Comparison of ENCODE assay signal across 26 cellular contexts in the genomic region with DNA sequence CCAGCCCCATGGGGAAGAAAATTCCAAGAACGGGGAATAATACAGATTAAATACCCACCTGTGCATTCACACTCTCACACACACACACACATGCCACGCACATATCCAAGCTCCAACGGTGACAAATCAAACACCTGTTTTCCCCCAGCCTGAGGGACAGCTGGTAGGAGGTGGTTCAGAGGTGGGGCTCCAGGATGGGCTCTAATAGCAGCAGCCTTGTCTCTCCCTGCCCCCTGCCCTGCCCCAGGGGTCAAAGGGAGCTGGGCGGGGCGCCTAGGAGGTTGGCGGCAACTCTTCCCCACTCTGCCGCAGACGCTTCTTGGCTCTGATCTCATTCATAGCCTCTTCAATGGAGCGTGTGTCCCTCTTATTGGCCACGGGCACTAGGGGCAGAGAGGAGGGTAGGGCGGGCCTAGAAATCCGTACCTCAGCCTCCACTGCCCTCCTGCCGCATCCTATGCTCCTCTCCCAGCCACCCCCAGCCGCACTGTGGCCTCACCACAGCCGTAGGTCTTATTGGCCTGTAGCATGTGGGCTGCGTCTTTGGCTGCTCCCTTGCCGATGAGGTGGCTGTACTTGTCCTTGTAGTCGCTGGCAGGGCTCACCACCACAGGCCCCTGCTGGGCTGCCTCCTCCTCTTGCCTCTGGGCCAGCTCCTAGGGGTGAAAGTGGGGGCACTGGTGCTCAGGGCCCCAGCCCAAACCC. TPM values are rescaled to one million over a fixed set of nuclear protein-coding genes. Genes with fewer than 3 reads are reported as not detected.
A peak's percentile ranks its signal among the peaks of the same experiment; 100 is the strongest.
DNase-seq lines count a peak whose midpoint lies in the region; ATAC-seq and TF ChIP-seq lines count a peak whose summit lies in the region.
"Had no signal": no experiment of that assay in that cellular context is flagged by ENCODE, and none has a peak within 500 bp of the region (broad histone marks: within the 10 kb centered on the region; RNA-seq: fewer than 3 reads in every experiment).

No MANE protein-coding gene starts in this region.

- intact Hi-C loops in MCF 10A (cut with micrococcal nuclease) (no loop called here), breast epithelium (cut with DNase I; ENCODE audit: low total_unique reads) (no loop called here), left colon (cut with DNase I, micrococcal nuclease) (no loop called here), thyroid gland (cut with DNase I) (no loop called here)

- no peaks in the 10 kb centered on the region for H3K9me3 Mint-ChIP-seq in MCF 10A (ENCODE audit: unreplicated experiment)
- H3K9me3 Mint-ChIP-seq in stimulated activated memory B cell treated with anti-CD40 and anti-IgM and Interleukin-4, amounts not matched to agents 10 μg/mL and 1 μg/mL and 100 μg/mL, for 72 hours, result no peaks in the 10 kb centered on the region
- H3K9me3 Mint-ChIP-seq: activated naive CD4-positive, alpha-beta T cell treated with anti-CD3 and anti-CD28 coated beads, Interleukin-2, amount 10 ng/mL, durations not matched to agents 7 days and 5 days; activated T-cell treated with anti-CD3 and anti-CD28 coated beads, Interleukin-2, amount 50 U/mL, for 72 hours; central memory CD8-positive, alpha-beta T cell; T-helper 1 cell treated with Interleukin-12 subunit alpha and Interleukin-12 subunit beta and Interleukin-4 antibody, amounts not matched to agents 30 μg/mL and 1 μg/mL, for 36 hours had no signal

- H3K36me3 Mint-ChIP-seq in MCF 10A (ENCODE audit: insufficient read depth, unreplicated experiment), result peaks cover 29% of the 10 kb centered on the region
- H3K36me3 Mint-ChIP-seq in stimulated activated memory B cell treated with anti-CD40 and anti-IgM and Interleukin-4, amounts not matched to agents 10 μg/mL and 1 μg/mL and 100 μg/mL, for 72 hours, result peaks cover 44% of the 10 kb centered on the region

- TF ChIP-seq POLR2A in breast epithelium (IDR thresholded peaks at IDR 0.05) (no peak), thyroid gland (IDR thresholded peaks at IDR 0.05) (no peak)

- H3K27ac ChIP-seq in breast epithelium, result no peak overlapping the region
- H3K27ac ChIP-seq in SJCRH30, result peak overlapping the region; percentile 62
- H3K27ac ChIP-seq in thyroid gland, result no peak overlapping the region
- H3K27ac ChIP-seq: esophagus muscularis mucosa, lower lobe of right lung, spleen, upper lobe of right lung had no signal

- no peaks in the 10 kb centered on the region for H3K27me3 ChIP-seq in breast epithelium
- no peaks in the 10 kb centered on the region for H3K27me3 ChIP-seq in SJCRH30
- no peaks in the 10 kb centered on the region for H3K27me3 ChIP-seq in thyroid gland
- H3K27me3 ChIP-seq: BLaER1 treated with 17β-estradiol and CSF1 and Interleukin-3, amounts not matched to agents 10 nM and 100 nM; esophagus muscularis mucosa; spleen; upper lobe of right lung had no signal

- 92 to 94% methylated on average over 17 to 18 of the region's 18 CpGs for WGBS in thyroid gland, 2 donors

- no peaks in the 10 kb centered on the region for H3K4me1 Mint-ChIP-seq in MCF 10A (ENCODE audit: insufficient read depth, unreplicated experiment)
- H3K4me1 Mint-ChIP-seq in stimulated activated memory B cell treated with anti-CD40 and anti-IgM and Interleukin-4, amounts not matched to agents 10 μg/mL and 1 μg/mL and 100 μg/mL, for 72 hours, result peaks cover 12% of the 10 kb centered on the region

- ATAC-seq in left colon (peak; percentile 79), HG03342 (IDR thresholded peaks at IDR 0.05; ENCODE audit: unreplicated experiment) (no peak)
- ATAC-seq in stimulated activated memory B cell treated with anti-CD40 and anti-IgM and Interleukin-4, amounts not matched to agents 10 μg/mL and 1 μg/mL and 100 μg/mL, for 72 hours, result no peak
- ATAC-seq: activated CD4-positive, alpha-beta T cell treated with anti-CD3 and anti-CD28 coated beads for 36 hours; lower lobe of right lung; upper lobe of right lung had no signal

- DNase-seq in MCF 10A (ENCODE audit: unreplicated experiment), result no peak
- no peak for DNase-seq in breast epithelium (ENCODE audit: low spot score in 2 of 2)
- peak; percentile 53 to 67 for DNase-seq in SJCRH30
- no peak for DNase-seq in left colon
- no peak for DNase-seq in GM03348 (ENCODE audit: low spot score)
- no peak for DNase-seq in thyroid gland
- DNase-seq: ACHN; activated CD4-positive, alpha-beta T cell treated with anti-CD3 and anti-CD28 coated beads for 36 hours; activated naive CD4-positive, alpha-beta T cell treated with anti-CD3 and anti-CD28 coated beads, Interleukin-2, amount 10 ng/mL, durations not matched to agents 7 days and 5 days; activated T-cell treated with anti-CD3 and anti-CD28 coated beads, Interleukin-2, amount 50 U/mL, for 72 hours; aorta; HCEC 1CT; hypothalamus; islet precursor cell; lower lobe of right lung; NCI-H1694; NCI-H69; spleen; stimulated activated CD4-positive, alpha-beta T cell treated with anti-CD3 and anti-CD28 coated beads, Interleukin-4, amount 100 ng/mL, for 4 hours; upper lobe of right lung had no signal

- no peak overlapping the region for H3K4me3 ChIP-seq in breast epithelium
- no peak overlapping the region for H3K4me3 ChIP-seq in SJCRH30
- H3K4me3 ChIP-seq in thyroid gland (replicated peaks in 1 of 3), result no peak overlapping the region
- H3K4me3 ChIP-seq: BLaER1 treated with 17β-estradiol and CSF1 and Interleukin-3, amounts not matched to agents 10 nM and 100 nM; esophagus muscularis mucosa; lower lobe of right lung; spleen; upper lobe of right lung had no signal

- CTCF ChIA-PET in MCF 10A (lab: Yijun Ruan, JAX), result no interaction called here

- H3K27me3 Mint-ChIP-seq in MCF 10A (ENCODE audit: insufficient read depth, unreplicated experiment), result no peaks in the 10 kb centered on the region
- H3K27me3 Mint-ChIP-seq in stimulated activated memory B cell treated with anti-CD40 and anti-IgM and Interleukin-4, amounts not matched to agents 10 μg/mL and 1 μg/mL and 100 μg/mL, for 72 hours, result no peaks in the 10 kb centered on the region
- H3K27me3 Mint-ChIP-seq: activated CD4-positive, alpha-beta T cell treated with anti-CD3 and anti-CD28 coated beads for 36 hours; activated naive CD4-positive, alpha-beta T cell treated with anti-CD3 and anti-CD28 coated beads, Interleukin-2, amount 10 ng/mL, durations not matched to agents 7 days and 5 days; central memory CD8-positive, alpha-beta T cell had no signal

- H3K4me1 ChIP-seq in breast epithelium (no peaks in the 10 kb centered on the region), SJCRH30 (peaks cover 17% of the 10 kb centered on the region), thyroid gland (peaks cover 7 to 21% of the 10 kb centered on the region in 2 donors)
- H3K4me1 ChIP-seq: esophagus muscularis mucosa, lower lobe of right lung, upper lobe of right lung had no signal

- TSS peak; percentile 83 for BruUV-seq in MCF 10A (replicated peaks; lab: Mats Ljungman, UMichigan)

- H3K36me3 ChIP-seq in breast epithelium, result peaks cover 10% of the 10 kb centered on the region
- H3K36me3 ChIP-seq in SJCRH30, result peaks cover under 1% of the 10 kb centered on the region; the same call in 1 of the 2 replicates
- peaks cover 8 to 9% of the 10 kb centered on the region in 2 donors for H3K36me3 ChIP-seq in thyroid gland

- no peak overlapping the region for H3K4me3 Mint-ChIP-seq in MCF 10A (ENCODE audit: unreplicated experiment)
- no peak overlapping the region for H3K4me3 Mint-ChIP-seq in stimulated activated memory B cell treated with anti-CD40 and anti-IgM and Interleukin-4, amounts not matched to agents 10 μg/mL and 1 μg/mL and 100 μg/mL, for 72 hours
- H3K4me3 Mint-ChIP-seq: activated CD4-positive, alpha-beta T cell treated with anti-CD3 and anti-CD28 coated beads for 36 hours; activated naive CD4-positive, alpha-beta T cell treated with anti-CD3 and anti-CD28 coated beads, Interleukin-2, amount 10 ng/mL, durations not matched to agents 7 days and 5 days; activated T-cell treated with anti-CD3 and anti-CD28 coated beads, Interleukin-2, amount 50 U/mL, for 72 hours; central memory CD8-positive, alpha-beta T cell; T-helper 1 cell treated with Interleukin-12 subunit alpha and Interleukin-12 subunit beta and Interleukin-4 antibody, amounts not matched to agents 30 μg/mL and 1 μg/mL, for 36 hours had no signal

- H3K27ac Mint-ChIP-seq in MCF 10A (ENCODE audit: low read depth, unreplicated experiment), result peak overlapping the region; percentile 51
- H3K27ac Mint-ChIP-seq in stimulated activated memory B cell treated with anti-CD40 and anti-IgM and Interleukin-4, amounts not matched to agents 10 μg/mL and 1 μg/mL and 100 μg/mL, for 72 hours, result peak overlapping the region; percentile 39
- H3K27ac Mint-ChIP-seq: activated CD4-positive, alpha-beta T cell treated with anti-CD3 and anti-CD28 coated beads for 36 hours; activated naive CD4-positive, alpha-beta T cell treated with anti-CD3 and anti-CD28 coated beads, Interleukin-2, amount 10 ng/mL, durations not matched to agents 7 days and 5 days; activated T-cell treated with anti-CD3 and anti-CD28 coated beads, Interleukin-2, amount 50 U/mL, for 72 hours; T-helper 1 cell treated with Interleukin-12 subunit alpha and Interleukin-12 subunit beta and Interleukin-4 antibody, amounts not matched to agents 30 μg/mL and 1 μg/mL, for 36 hours had no signal

- no peak for TF ChIP-seq CTCF in MCF 10A (IDR thresholded peaks at IDR 0.05; ENCODE audit: unreplicated experiment)
- no peak for TF ChIP-seq CTCF in breast epithelium (IDR thresholded peaks at IDR 0.05)
- no peak for TF ChIP-seq CTCF in thyroid gland (IDR thresholded peaks at IDR 0.05)

- H3K9me3 ChIP-seq in breast epithelium (no peaks in the 10 kb centered on the region), SJCRH30 (replicated peaks) (no peaks in the 10 kb centered on the region), thyroid gland (no peaks in the 10 kb centered on the region)
- H3K9me3 ChIP-seq: BLaER1 treated with 17β-estradiol and CSF1 and Interleukin-3, amounts not matched to agents 10 nM and 100 nM; esophagus muscularis mucosa; lower lobe of right lung; spleen; upper lobe of right lung had no signal

- POLR2A ChIA-PET in MCF 10A (lab: Yijun Ruan, JAX), result interaction anchor here (0.9 to 21.5 kb wide), 3 partner anchors 8 to 11 kb away, joined by 3 to 639 read pairs (median 4); partner anchors contain the start of genes PFN1 and SPAG7

RNA-seq across cellular contexts. Expression of gene SPAG7, which starts 8.2 kb away (rescaled TPM):
- 112 and 151 TPM in 2 replicates for total RNA-seq in MCF 10A (2022)
- total RNA-seq in breast epithelium, result 10 to 100 TPM; 42.6 to 57.8 (median 55.2) TPM
- 36.8 and 39.1 TPM in 2 replicates for total RNA-seq in SJCRH30 (2014; rRNA removed; shearing (Covaris generic))
- 10 to 100 TPM; 49.3 to 68.2 TPM for total RNA-seq in left colon
- 10 to 100 TPM; 50.5 to 69.7 (median 68.3) TPM for total RNA-seq in thyroid gland

RNA-seq across cellular contexts. Expression of gene ENO3, which starts 8.5 kb away (rescaled TPM):
- total RNA-seq in MCF 10A (2022), result 19.0 and 20.2 TPM in 2 replicates
- total RNA-seq in breast epithelium, result 1 to 10 TPM; 1.6 to 4.6 (median 3.1) TPM
- 124 and 129 TPM in 2 replicates for total RNA-seq in SJCRH30 (2014; rRNA removed; shearing (Covaris generic))
- 1 to 10 TPM; 7.3 to 8.9 TPM for total RNA-seq in left colon
- 1 to 10 TPM in 3 of 4 donors, not detected in 1; 5.4 to 8.8 (median 5.5) TPM for total RNA-seq in thyroid gland

RNA-seq across cellular contexts. Expression of gene PFN1, which starts 11.1 kb away (rescaled TPM):
- total RNA-seq in MCF 10A (2022) (1,010 and 1,106 TPM in 2 replicates), breast epithelium (100 to 1,000 TPM; 290 to 487 (median 379) TPM), left colon (100 to 1,000 TPM; 720 to 812 TPM), thyroid gland (100 to 1,000 TPM; 228 to 606 (median 328) TPM)
- 1,061 and 1,115 TPM in 2 replicates for total RNA-seq in SJCRH30 (2014; rRNA removed; shearing (Covaris generic))

RNA-seq across cellular contexts. Expression of gene RNF167, which starts 19.3 kb away (rescaled TPM):
- total RNA-seq in MCF 10A (2022) (100.0 and 109 TPM in 2 replicates), breast epithelium (10 to 100 TPM; 38.3 to 49.0 (median 38.7) TPM), left colon (100 to 1,000 TPM in 1 of 2 donors, 10 to 100 TPM in 1; 96.5 to 105 TPM), thyroid gland (10 to 100 TPM; 47.1 to 77.0 (median 67.2) TPM)
- total RNA-seq in SJCRH30 (2014; rRNA removed; shearing (Covaris generic)), result 35.7 and 38.7 TPM in 2 replicates

RNA-seq across cellular contexts. Expression of gene SLC25A11, which starts 19.6 kb away (rescaled TPM):
- 46.8 and 54.5 TPM in 2 replicates for total RNA-seq in MCF 10A (2022)
- 10 to 100 TPM; 38.8 to 48.5 (median 42.6) TPM for total RNA-seq in breast epithelium
- total RNA-seq in SJCRH30 (2014; rRNA removed; shearing (Covaris generic)), result 43.9 and 45.3 TPM in 2 replicates
- 10 to 100 TPM; 77.5 to 90.0 TPM for total RNA-seq in left colon
- 10 to 100 TPM; 29.3 to 62.4 (median 48.4) TPM for total RNA-seq in thyroid gland

Comparison
In these comparisons a context has a peak if more than half of its experiments do, and no peak if none do; other contexts are left out.
1. DNase-seq: peak in SJCRH30 (2 of 2); none in MCF 10A (single experiment), breast epithelium (0 of 2), left colon (0 of 2), GM03348 (single experiment) and thyroid gland (0 of 2).